ENCODE assay signal across 8 cellular contexts in genomic region chr2:12587729-12588522, GRCh38.
A peak's percentile ranks its signal among the peaks of the same experiment; 100 is the strongest.
DNase-seq lines count a peak whose midpoint lies in the region; ATAC-seq and TF ChIP-seq lines count a peak whose summit lies in the region.

No MANE protein-coding gene starts in this region.

- no peak for TF ChIP-seq CTCF in Panc1 (IDR thresholded peaks at IDR 0.05)

- CTCF ChIA-PET in Panc1 (lab: Charles Lee): no interaction called here

- H3K27me3 ChIP-seq in ACC112 (ENCODE audit: insufficient read depth, low read length) (no peaks in the 10 kb centered on the region), Panc1 (ENCODE audit: control insufficient read depth, insufficient read depth, low read length) (no peaks in the 10 kb centered on the region)

- no TSS peak for BruUV-seq in Panc1 (replicated peaks; lab: Mats Ljungman, UMichigan)

- intact Hi-C loops in Panc1 (cut with micrococcal nuclease; ENCODE audit: unreplicated experiment): no loop called here

- no peaks in the 10 kb centered on the region for H3K36me3 ChIP-seq in ACC112 (ENCODE audit: insufficient read depth, low read length)
- H3K36me3 ChIP-seq in Panc1 (ENCODE audit: control insufficient read depth, insufficient read depth, low read length): no peaks in the 10 kb centered on the region

- H3K27ac ChIP-seq in ACC112 (ENCODE audit: low read depth, low read length) (peak overlapping the region; percentile 70), Panc1 (ENCODE audit: low read length) (peak overlapping the region; percentile 25; the same call in 1 of the 2 replicates)

- no peaks in the 10 kb centered on the region for H3K9me3 ChIP-seq in Panc1 (ENCODE audit: control insufficient read depth, insufficient read depth, low read depth, low read length)

- H3K79me2 ChIP-seq in ACC112 (ENCODE audit: control insufficient read depth, insufficient read depth, low read length, unreplicated experiment): no peaks in the 10 kb centered on the region

- peaks cover 14% of the 10 kb centered on the region for H3K4me1 ChIP-seq in ACC112 (ENCODE audit: control insufficient read depth, insufficient read depth, low read length, unreplicated experiment)
- no peaks in the 10 kb centered on the region for H3K4me1 ChIP-seq in Panc1 (ENCODE audit: control insufficient read depth, insufficient read depth, low read length)

- POLR2A ChIA-PET in Panc1 (lab: Charles Lee): interaction anchor here (0.6 kb wide), 1 partner anchor 97 kb away, joined by 16 read pairs; no protein-coding TSS in a partner anchor

- ATAC-seq in GM18867 (IDR thresholded peaks at IDR 0.05; ENCODE audit: unreplicated experiment) (peak; percentile 90), HG03060 (IDR thresholded peaks at IDR 0.05; ENCODE audit: low read depth, unreplicated experiment) (peak; percentile 92), Panc1 (peak; percentile 87)

- peak overlapping the region; percentile 89 for H2AFZ ChIP-seq in ACC112 (ENCODE audit: low read length, unreplicated experiment)

- peak; percentile 62 for DNase-seq in Panc1 (ENCODE audit: low read depth, low spot score)
- DNase-seq in fibroblast of gingiva (ENCODE audit: low read depth): peak; percentile 88
- DNase-seq in skeletal muscle cell (ENCODE audit: low read depth): peak; percentile 92
- no peak for DNase-seq in NCI-H446 (lab: John Stamatoyannopoulos, UW)
- DNase-seq in GM19238 (ENCODE audit: insufficient read length, low spot score): no peak

- H3K4me3 ChIP-seq in ACC112 (ENCODE audit: low read depth, low read length) (peak overlapping the region; percentile 57), Panc1 (ENCODE audit: low read depth in 2 of 2, low read length in 2 of 2) (peak overlapping the region in 1 of 2 experiments; percentile 2; a peak in 1 of 4 replicates), skeletal muscle cell (ENCODE audit: low read depth, low read length) (no peak overlapping the region)

- in situ Hi-C loops in Panc1 (cut with HindIII; ENCODE audit: low pct_unique_long_range_greater_than_20kb, low sequenced_read_pairs): no loop called here

Comparison
In these comparisons a context has a peak if more than half of its experiments do, and no peak if none do; other contexts are left out.
1. DNase-seq: peak in Panc1 (single experiment), fibroblast of gingiva (single experiment) and skeletal muscle cell (single experiment); none in NCI-H446 (0 of 2) and GM19238 (single experiment).
2. Peak in every context shown above with its lines, with median percentiles within 50 percentile points of each other: ATAC-seq.